1 cellular context compared by ENCODE assay signal in the genomic region with DNA sequence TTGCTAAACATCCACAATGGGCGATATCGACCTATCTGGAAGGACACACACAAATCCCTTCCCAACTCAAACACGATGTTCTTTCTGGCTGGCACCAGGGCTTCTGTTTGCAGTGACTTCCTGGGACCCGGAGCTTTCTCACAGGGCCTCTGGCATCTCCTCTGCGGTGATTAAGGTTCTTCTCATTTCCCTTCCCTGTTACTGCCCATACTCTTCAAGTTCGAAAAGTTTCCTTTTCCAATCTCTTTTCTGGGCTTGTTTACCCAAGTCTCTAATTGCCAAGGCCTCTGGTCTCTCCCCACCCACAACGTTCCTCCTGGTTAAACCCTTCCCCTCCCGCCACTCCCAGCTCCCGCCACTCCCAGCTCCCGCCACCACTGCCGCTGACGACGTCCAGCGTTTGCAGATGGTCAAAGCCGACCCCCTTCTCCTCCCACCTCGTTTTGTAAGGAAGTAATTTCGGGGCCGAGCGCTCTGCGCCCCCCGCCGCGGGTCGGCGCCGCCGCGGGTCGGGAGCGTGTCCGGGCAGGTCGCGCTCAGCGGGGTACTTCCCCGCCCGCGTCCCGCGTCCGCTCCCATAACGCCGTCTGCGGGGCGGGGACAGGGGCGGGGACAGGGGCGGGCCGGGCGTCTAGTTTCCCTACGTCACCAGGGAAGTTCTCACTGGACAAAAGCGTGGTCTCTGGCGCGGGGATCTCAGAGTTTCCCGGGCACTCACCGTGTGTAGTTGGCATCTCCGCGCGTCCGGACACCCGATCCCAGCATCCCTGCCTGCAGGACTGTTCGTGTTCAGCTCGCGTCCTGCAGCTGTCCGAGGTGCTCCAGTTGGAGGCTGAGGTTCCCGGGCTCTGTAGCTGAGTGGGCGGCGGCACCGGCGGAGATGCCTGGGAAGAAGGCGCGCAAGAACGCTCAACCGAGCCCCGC.
TF ChIP-seq lines count a peak whose summit lies in the region.

A gene (plus strand): TSS at position 699 of the 924 bp plus-strand sequence. CDS start 182 bp downstream, at position 881.

TF ChIP-seq in HEK293, 187 proteins besides CTCF, POLR2A, EP300 and RAD21 (continued from another document and continues in another):
- TF ChIP-seq, protein P1, sequence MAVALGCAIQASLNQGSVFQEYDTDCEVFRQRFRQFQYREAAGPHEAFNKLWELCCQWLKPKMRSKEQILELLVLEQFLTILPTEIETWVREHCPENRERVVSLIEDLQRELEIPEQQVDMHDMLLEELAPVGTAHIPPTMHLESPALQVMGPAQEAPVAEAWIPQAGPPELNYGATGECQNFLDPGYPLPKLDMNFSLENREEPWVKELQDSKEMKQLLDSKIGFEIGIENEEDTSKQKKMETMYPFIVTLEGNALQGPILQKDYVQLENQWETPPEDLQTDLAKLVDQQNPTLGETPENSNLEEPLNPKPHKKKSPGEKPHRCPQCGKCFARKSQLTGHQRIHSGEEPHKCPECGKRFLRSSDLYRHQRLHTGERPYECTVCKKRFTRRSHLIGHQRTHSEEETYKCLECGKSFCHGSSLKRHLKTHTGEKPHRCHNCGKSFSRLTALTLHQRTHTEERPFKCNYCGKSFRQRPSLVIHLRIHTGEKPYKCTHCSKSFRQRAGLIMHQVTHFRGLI (tag by site-specific recombination; IDR thresholded peaks at IDR 0.05), result no peak
- TF ChIP-seq GLI2 (tag by site-specific recombination; IDR thresholded peaks at IDR 0.05; ENCODE audit: borderline replicate concordance, low read depth) (peak; percentile 41; the same call in 1 of the 2 replicates), ZNF223 (tag by site-specific recombination; IDR thresholded peaks at IDR 0.05) (no peak), ZNF404 (tag by site-specific recombination; IDR thresholded peaks at IDR 0.05) (no peak), PRDM1 (tag by site-specific recombination; IDR thresholded peaks at IDR 0.05) (peak; percentile 84), ZNF776 (tag by site-specific recombination; IDR thresholded peaks at IDR 0.05; ENCODE audit: borderline replicate concordance) (no peak), ZNF571 (tag by site-specific recombination; IDR thresholded peaks at IDR 0.05) (no peak), MEIS1 (CRISPR knock-in tag; IDR thresholded peaks at IDR 0.05; ENCODE audit: borderline replicate concordance) (no peak), SETDB1 (IDR thresholded peaks at IDR 0.05; ENCODE audit: insufficient read length, low read length) (no peak), ZNF132 (tag by site-specific recombination; IDR thresholded peaks at IDR 0.05; ENCODE audit: borderline replicate concordance) (no peak), GLIS2 (tag by site-specific recombination; IDR thresholded peaks at IDR 0.05) (peak; percentile 96), ZNF626 (tag by site-specific recombination; IDR thresholded peaks at IDR 0.05) (no peak), ZNF707 (tag by site-specific recombination; IDR thresholded peaks at IDR 0.05) (no peak), KLF1 (tag by site-specific recombination; IDR thresholded peaks at IDR 0.05) (peak; percentile 89), ZBTB20 (tag by site-specific recombination; IDR thresholded peaks at IDR 0.05) (peak; percentile 39; the same call in 1 of the 2 replicates), ZNF155 (tag by site-specific recombination; IDR thresholded peaks at IDR 0.05) (no peak), ZNF677 (tag by site-specific recombination; IDR thresholded peaks at IDR 0.05) (no peak), YY2 (tag by site-specific recombination; IDR thresholded peaks at IDR 0.05) (no peak; the same call in 1 of the 2 replicates), ZNF555 (tag by site-specific recombination; conservative IDR thresholded peaks at IDR 0.05) (no peak), ZNF785 (tag by site-specific recombination; IDR thresholded peaks at IDR 0.05) (no peak), ZNF324 (tag by site-specific recombination; IDR thresholded peaks at IDR 0.05) (no peak), ZNF658 (tag by site-specific recombination; IDR thresholded peaks at IDR 0.05) (no peak), KLF9 (tag by site-specific recombination; IDR thresholded peaks at IDR 0.05; ENCODE audit: low read depth) (peak; percentile 72), ZFP41 (tag by site-specific recombination; IDR thresholded peaks at IDR 0.05; ENCODE audit: borderline replicate concordance) (0 out of 2 replicates have a peak, but pooled peaks have one; percentile 24), ZNF10 (tag by site-specific recombination; IDR thresholded peaks at IDR 0.05) (no peak), ZNF529 (tag by site-specific recombination; IDR thresholded peaks at IDR 0.05; ENCODE audit: insufficient replicate concordance) (no peak), ZNF561 (tag by site-specific recombination; IDR thresholded peaks at IDR 0.05; ENCODE audit: borderline replicate concordance) (no peak), ZSCAN16 (tag by site-specific recombination; IDR thresholded peaks at IDR 0.05) (peak; percentile 7; the same call in 1 of the 2 replicates)
- TF ChIP-seq, protein P2, sequence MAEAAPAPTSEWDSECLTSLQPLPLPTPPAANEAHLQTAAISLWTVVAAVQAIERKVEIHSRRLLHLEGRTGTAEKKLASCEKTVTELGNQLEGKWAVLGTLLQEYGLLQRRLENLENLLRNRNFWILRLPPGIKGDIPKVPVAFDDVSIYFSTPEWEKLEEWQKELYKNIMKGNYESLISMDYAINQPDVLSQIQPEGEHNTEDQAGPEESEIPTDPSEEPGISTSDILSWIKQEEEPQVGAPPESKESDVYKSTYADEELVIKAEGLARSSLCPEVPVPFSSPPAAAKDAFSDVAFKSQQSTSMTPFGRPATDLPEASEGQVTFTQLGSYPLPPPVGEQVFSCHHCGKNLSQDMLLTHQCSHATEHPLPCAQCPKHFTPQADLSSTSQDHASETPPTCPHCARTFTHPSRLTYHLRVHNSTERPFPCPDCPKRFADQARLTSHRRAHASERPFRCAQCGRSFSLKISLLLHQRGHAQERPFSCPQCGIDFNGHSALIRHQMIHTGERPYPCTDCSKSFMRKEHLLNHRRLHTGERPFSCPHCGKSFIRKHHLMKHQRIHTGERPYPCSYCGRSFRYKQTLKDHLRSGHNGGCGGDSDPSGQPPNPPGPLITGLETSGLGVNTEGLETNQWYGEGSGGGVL (tag by site-specific recombination; IDR thresholded peaks at IDR 0.05), result peak; percentile 100
- TF ChIP-seq, protein P3, sequence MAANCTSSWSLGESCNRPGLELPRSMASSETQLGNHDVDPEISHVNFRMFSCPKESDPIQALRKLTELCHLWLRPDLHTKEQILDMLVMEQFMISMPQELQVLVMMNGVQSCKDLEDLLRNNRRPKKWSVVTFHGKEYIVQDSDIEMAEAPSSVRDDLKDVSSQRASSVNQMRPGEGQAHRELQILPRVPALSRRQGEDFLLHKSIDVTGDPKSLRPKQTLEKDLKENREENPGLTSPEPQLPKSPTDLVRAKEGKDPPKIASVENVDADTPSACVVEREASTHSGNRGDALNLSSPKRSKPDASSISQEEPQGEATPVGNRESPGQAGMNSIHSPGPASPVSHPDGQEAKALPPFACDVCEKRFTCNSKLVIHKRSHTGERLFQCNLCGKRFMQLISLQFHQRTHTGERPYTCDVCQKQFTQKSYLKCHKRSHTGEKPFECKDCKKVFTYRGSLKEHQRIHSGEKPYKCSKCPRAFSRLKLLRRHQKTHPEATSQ (tag by site-specific recombination; IDR thresholded peaks at IDR 0.05), result no peak; the same call in 1 of the 2 replicates
- TF ChIP-seq, protein P4, sequence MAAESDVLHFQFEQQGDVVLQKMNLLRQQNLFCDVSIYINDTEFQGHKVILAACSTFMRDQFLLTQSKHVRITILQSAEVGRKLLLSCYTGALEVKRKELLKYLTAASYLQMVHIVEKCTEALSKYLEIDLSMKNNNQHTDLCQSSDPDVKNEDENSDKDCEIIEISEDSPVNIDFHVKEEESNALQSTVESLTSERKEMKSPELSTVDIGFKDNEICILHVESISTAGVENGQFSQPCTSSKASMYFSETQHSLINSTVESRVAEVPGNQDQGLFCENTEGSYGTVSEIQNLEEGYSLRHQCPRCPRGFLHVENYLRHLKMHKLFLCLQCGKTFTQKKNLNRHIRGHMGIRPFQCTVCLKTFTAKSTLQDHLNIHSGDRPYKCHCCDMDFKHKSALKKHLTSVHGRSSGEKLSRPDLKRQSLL (tag by site-specific recombination; IDR thresholded peaks at IDR 0.05), result 0 out of 2 replicates have a peak, but pooled peaks have one; percentile 19
- TF ChIP-seq, protein P5, sequence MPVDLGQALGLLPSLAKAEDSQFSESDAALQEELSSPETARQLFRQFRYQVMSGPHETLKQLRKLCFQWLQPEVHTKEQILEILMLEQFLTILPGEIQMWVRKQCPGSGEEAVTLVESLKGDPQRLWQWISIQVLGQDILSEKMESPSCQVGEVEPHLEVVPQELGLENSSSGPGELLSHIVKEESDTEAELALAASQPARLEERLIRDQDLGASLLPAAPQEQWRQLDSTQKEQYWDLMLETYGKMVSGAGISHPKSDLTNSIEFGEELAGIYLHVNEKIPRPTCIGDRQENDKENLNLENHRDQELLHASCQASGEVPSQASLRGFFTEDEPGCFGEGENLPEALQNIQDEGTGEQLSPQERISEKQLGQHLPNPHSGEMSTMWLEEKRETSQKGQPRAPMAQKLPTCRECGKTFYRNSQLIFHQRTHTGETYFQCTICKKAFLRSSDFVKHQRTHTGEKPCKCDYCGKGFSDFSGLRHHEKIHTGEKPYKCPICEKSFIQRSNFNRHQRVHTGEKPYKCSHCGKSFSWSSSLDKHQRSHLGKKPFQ (tag by site-specific recombination; IDR thresholded peaks at IDR 0.05), result no peak
- TF ChIP-seq, protein P6, sequence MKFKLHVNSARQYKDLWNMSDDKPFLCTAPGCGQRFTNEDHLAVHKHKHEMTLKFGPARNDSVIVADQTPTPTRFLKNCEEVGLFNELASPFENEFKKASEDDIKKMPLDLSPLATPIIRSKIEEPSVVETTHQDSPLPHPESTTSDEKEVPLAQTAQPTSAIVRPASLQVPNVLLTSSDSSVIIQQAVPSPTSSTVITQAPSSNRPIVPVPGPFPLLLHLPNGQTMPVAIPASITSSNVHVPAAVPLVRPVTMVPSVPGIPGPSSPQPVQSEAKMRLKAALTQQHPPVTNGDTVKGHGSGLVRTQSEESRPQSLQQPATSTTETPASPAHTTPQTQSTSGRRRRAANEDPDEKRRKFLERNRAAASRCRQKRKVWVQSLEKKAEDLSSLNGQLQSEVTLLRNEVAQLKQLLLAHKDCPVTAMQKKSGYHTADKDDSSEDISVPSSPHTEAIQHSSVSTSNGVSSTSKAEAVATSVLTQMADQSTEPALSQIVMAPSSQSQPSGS (tag by site-specific recombination; IDR thresholded peaks at IDR 0.05; ENCODE audit: low read depth), result no peak
- TF ChIP-seq, protein P7, sequence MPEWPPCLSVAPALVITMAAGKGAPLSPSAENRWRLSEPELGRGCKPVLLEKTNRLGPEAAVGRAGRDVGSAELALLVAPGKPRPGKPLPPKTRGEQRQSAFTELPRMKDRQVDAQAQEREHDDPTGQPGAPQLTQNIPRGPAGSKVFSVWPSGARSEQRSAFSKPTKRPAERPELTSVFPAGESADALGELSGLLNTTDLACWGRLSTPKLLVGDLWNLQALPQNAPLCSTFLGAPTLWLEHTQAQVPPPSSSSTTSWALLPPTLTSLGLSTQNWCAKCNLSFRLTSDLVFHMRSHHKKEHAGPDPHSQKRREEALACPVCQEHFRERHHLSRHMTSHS (tag by site-specific recombination; IDR thresholded peaks at IDR 0.05), result no peak
- TF ChIP-seq, protein P8, sequence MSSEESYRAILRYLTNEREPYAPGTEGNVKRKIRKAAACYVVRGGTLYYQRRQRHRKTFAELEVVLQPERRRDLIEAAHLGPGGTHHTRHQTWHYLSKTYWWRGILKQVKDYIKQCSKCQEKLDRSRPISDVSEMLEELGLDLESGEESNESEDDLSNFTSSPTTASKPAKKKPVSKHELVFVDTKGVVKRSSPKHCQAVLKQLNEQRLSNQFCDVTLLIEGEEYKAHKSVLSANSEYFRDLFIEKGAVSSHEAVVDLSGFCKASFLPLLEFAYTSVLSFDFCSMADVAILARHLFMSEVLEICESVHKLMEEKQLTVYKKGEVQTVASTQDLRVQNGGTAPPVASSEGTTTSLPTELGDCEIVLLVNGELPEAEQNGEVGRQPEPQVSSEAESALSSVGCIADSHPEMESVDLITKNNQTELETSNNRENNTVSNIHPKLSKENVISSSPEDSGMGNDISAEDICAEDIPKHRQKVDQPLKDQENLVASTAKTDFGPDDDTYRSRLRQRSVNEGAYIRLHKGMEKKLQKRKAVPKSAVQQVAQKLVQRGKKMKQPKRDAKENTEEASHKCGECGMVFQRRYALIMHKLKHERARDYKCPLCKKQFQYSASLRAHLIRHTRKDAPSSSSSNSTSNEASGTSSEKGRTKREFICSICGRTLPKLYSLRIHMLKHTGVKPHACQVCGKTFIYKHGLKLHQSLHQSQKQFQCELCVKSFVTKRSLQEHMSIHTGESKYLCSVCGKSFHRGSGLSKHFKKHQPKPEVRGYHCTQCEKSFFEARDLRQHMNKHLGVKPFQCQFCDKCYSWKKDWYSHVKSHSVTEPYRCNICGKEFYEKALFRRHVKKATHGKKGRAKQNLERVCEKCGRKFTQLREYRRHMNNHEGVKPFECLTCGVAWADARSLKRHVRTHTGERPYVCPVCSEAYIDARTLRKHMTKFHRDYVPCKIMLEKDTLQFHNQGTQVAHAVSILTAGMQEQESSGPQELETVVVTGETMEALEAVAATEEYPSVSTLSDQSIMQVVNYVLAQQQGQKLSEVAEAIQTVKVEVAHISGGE (tag by site-specific recombination; conservative IDR thresholded peaks at IDR 0.05; ENCODE audit: low read depth), result peak; percentile 50
- TF ChIP-seq, protein P9, sequence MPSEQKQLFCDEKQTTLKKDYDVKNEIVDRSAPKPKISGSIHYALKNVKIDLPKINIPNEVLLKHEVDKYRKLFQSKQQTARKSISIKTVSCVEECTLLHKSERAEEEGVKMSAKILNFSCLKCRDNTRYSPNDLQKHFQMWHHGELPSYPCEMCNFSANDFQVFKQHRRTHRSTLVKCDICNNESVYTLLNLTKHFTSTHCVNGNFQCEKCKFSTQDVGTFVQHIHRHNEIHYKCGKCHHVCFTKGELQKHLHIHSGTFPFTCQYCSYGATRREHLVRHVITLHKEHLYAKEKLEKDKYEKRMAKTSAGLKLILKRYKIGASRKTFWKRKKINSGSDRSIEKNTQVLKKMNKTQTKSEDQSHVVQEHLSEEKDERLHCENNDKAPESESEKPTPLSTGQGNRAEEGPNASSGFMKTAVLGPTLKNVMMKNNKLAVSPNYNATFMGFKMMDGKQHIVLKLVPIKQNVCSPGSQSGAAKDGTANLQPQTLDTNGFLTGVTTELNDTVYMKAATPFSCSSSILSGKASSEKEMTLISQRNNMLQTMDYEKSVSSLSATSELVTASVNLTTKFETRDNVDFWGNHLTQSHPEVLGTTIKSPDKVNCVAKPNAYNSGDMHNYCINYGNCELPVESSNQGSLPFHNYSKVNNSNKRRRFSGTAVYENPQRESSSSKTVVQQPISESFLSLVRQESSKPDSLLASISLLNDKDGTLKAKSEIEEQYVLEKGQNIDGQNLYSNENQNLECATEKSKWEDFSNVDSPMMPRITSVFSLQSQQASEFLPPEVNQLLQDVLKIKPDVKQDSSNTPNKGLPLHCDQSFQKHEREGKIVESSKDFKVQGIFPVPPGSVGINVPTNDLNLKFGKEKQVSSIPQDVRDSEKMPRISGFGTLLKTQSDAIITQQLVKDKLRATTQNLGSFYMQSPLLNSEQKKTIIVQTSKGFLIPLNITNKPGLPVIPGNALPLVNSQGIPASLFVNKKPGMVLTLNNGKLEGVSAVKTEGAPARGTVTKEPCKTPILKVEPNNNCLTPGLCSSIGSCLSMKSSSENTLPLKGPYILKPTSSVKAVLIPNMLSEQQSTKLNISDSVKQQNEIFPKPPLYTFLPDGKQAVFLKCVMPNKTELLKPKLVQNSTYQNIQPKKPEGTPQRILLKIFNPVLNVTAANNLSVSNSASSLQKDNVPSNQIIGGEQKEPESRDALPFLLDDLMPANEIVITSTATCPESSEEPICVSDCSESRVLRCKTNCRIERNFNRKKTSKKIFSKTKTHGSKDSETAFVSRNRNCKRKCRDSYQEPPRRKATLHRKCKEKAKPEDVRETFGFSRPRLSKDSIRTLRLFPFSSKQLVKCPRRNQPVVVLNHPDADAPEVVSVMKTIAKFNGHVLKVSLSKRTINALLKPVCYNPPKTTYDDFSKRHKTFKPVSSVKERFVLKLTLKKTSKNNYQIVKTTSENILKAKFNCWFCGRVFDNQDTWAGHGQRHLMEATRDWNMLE (tag by site-specific recombination; conservative IDR thresholded peaks at IDR 0.05; ENCODE audit: low read depth), result no peak
